1 cellular context compared by ENCODE assay signal in the genomic region with DNA sequence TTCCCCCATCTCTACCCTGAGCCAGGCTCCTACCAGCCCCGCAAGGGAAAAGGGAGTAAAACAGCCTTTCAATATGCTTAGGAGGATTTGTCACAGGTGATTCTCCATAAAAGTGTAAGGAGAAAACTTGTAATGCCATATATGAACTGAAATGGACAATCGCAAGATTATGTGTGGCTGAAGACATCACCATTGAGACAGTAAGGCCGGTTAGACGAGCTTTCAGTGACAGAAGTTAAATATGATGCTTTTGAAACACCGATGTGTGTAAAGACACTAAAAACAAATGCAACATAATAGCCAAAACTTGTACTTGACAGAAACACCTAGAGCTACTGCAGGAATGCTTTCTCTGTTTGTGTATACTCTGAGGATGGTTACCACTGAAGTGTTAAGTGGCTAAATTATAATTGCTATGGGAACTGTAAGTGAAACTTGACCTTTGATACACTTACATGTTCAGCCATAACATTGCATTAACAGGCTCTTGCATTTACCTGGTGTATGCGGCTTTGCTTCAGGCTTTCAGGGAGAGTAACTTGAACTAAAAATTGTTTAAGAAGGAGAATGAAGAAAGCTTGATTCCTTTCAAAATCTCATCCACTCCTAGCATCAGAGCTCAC.
TF ChIP-seq lines count a peak whose summit lies in the region.

No MANE protein-coding gene starts in this region.

TF ChIP-seq in GM23338, 12 proteins besides CTCF, POLR2A, EP300 and RAD21 (continued from another document):
- TF ChIP-seq ZNF462 (CRISPR knock-in tag; IDR thresholded peaks at IDR 0.05) = no peak
- no peak for TF ChIP-seq JUNB (IDR thresholded peaks at IDR 0.05; ENCODE audit: unreplicated experiment)
- TF ChIP-seq, protein P1, sequence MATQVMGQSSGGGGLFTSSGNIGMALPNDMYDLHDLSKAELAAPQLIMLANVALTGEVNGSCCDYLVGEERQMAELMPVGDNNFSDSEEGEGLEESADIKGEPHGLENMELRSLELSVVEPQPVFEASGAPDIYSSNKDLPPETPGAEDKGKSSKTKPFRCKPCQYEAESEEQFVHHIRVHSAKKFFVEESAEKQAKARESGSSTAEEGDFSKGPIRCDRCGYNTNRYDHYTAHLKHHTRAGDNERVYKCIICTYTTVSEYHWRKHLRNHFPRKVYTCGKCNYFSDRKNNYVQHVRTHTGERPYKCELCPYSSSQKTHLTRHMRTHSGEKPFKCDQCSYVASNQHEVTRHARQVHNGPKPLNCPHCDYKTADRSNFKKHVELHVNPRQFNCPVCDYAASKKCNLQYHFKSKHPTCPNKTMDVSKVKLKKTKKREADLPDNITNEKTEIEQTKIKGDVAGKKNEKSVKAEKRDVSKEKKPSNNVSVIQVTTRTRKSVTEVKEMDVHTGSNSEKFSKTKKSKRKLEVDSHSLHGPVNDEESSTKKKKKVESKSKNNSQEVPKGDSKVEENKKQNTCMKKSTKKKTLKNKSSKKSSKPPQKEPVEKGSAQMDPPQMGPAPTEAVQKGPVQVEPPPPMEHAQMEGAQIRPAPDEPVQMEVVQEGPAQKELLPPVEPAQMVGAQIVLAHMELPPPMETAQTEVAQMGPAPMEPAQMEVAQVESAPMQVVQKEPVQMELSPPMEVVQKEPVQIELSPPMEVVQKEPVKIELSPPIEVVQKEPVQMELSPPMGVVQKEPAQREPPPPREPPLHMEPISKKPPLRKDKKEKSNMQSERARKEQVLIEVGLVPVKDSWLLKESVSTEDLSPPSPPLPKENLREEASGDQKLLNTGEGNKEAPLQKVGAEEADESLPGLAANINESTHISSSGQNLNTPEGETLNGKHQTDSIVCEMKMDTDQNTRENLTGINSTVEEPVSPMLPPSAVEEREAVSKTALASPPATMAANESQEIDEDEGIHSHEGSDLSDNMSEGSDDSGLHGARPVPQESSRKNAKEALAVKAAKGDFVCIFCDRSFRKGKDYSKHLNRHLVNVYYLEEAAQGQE (IDR thresholded peaks at IDR 0.05; ENCODE audit: unreplicated experiment) = no peak
- no peak for TF ChIP-seq STAT1 (IDR thresholded peaks at IDR 0.05; ENCODE audit: unreplicated experiment)
- no peak for TF ChIP-seq EZH2phosphoT487 (IDR thresholded peaks at IDR 0.05; ENCODE audit: unreplicated experiment)
